ENCODE assay signal across 8 cellular contexts in genomic region chr17:45372325-45372869, GRCh38. TPM values are rescaled to one million over a fixed set of nuclear protein-coding genes. Genes with fewer than 3 reads are reported as not detected.
DNase-seq lines count a peak whose midpoint lies in the region; ATAC-seq, FAIRE-seq and TF ChIP-seq lines count a peak whose summit lies in the region.

No MANE protein-coding gene starts in this region.

- no peak overlapping the region for H2AFZ ChIP-seq in H9 (ENCODE audit: low read length)

- FAIRE-seq in urothelium cell line (lab: Jason Lieb, UNC) = no peak

- no peaks in the 10 kb centered on the region for H3K79me2 ChIP-seq in H9 (ENCODE audit: insufficient read depth, low read length)

- no peak overlapping the region for H2AK5ac ChIP-seq in H9 (ENCODE audit: insufficient read length, low read length)

- TF ChIP-seq CTCF in H9 (conservative IDR thresholded peaks at IDR 0.05) (no peak), WTC11 (IDR thresholded peaks at IDR 0.05) (no peak), heart left ventricle (IDR thresholded peaks at IDR 0.05) (no peak)

- DNase-seq in H9 = peak; percentile 40
- DNase-seq in WTC11 (ENCODE audit: low spot score) = peak; percentile 9
- DNase-seq in heart left ventricle = no peak
- DNase-seq in sciatic nerve (ENCODE audit: low spot score) = peak; percentile 43
- DNase-seq in urothelium cell line (ENCODE audit: low spot score) = no peak
- DNase-seq in NCI-H446 treated with DMSO at 0.1 percent for 48 hours (lab: John Stamatoyannopoulos, UW) = no peak

- H3K27ac Mint-ChIP-seq in H9 (peak overlapping the region; percentile 84 to 99 (median 98); a peak in 5 of 7 replicates), WTC11 (peak overlapping the region; percentile 100)

- H3K23me2 ChIP-seq in H9 (ENCODE audit: insufficient read length, low read depth, low read length, poor library complexity, severe bottlenecking) = peaks cover 3% of the 10 kb centered on the region

- H2BK20ac ChIP-seq in H9 (ENCODE audit: low read depth, low read length, poor library complexity, severe bottlenecking) = no peak overlapping the region

- H3K79me1 ChIP-seq in H9 (ENCODE audit: insufficient read depth, low read depth, low read length, poor library complexity, severe bottlenecking) = no peaks in the 10 kb centered on the region

- no CpG with 5 or more reads among the region's 8 CpGs for WGBS in H9 (ENCODE audit: extremely low coverage, insufficient read length, low lambda C conversion rate)
- 92 to 96% (median 93%) methylated on average over 8 of the region's 8 CpGs for WGBS in heart left ventricle, 4 donors

- intact Hi-C loops in heart left ventricle (cut with DNase I) = loop anchor here in 7 of 10 donors (5.0 kb wide), 2 partner anchors 50 to 55 kb away; partner anchors contain the start of gene MAP3K14 (in 6 of the 7)
- intact Hi-C loops in sciatic nerve (cut with DNase I) = no loop called here

- H3K9me3 ChIP-seq in H9 (ENCODE audit: control insufficient read depth, low read depth, low read length) = no peaks in the 10 kb centered on the region
- H3K9me3 ChIP-seq in heart left ventricle = no peaks in the 10 kb centered on the region

- H4K8ac ChIP-seq in H9 (replicated peaks; ENCODE audit: insufficient read length, low read depth, low read length) = no peak overlapping the region

- H2BK15ac ChIP-seq in H9 (ENCODE audit: low read depth, low read length) = no peak overlapping the region

- peak overlapping the region; percentile 72; the same call in 1 of the 2 replicates for H3K14ac ChIP-seq in H9 (ENCODE audit: insufficient read depth, low read length)

- POLR2A ChIA-PET in WTC11 (lab: Charles Lee) = interaction anchor here (0.9 to 2.4 kb wide), 2 partner anchors 55 to 224 kb away, joined by 6 to 7 read pairs; partner anchors contain the start of genes HEXIM1 and MAP3K14

- H3K18ac ChIP-seq in H9 (ENCODE audit: insufficient read length, low read depth, low read length) = peak overlapping the region; percentile 3

- no peak overlapping the region for H3T11ph ChIP-seq in H9 (ENCODE audit: low read length)

- CTCF ChIA-PET in WTC11 (lab: Charles Lee) = interaction anchor here (0.8 to 2.1 kb wide), 9 partner anchors 11 to 95 kb away, joined by 3 to 12 read pairs (median 4); no protein-coding TSS in a partner anchor

- H2BK5ac ChIP-seq in H9 (ENCODE audit: insufficient read length, low read length) = no peak overlapping the region

- H3K36me3 Mint-ChIP-seq in H9 (ENCODE audit: insufficient read depth in 1 of 3, low read depth in 3 of 3) (no peaks in the 10 kb centered on the region), WTC11 (no peaks in the 10 kb centered on the region)

- H3K4ac ChIP-seq in H9 (ENCODE audit: low read depth, low read length) = no peak overlapping the region

- H3K36me3 ChIP-seq in heart left ventricle = no peaks in the 10 kb centered on the region

- H3K4me1 Mint-ChIP-seq in H9 (peaks cover 40 to 46% of the 10 kb centered on the region in 2 experiments), WTC11 (peaks cover 48% of the 10 kb centered on the region)

- H3K4me3 Mint-ChIP-seq in H9 = peak overlapping the region; percentile 13 to 68; a peak in 2 of 5 replicates
- peak overlapping the region; percentile 66 for H3K4me3 Mint-ChIP-seq in WTC11

- H3K27ac ChIP-seq in H9 (ENCODE audit: insufficient read length, low read depth, low read length) (peak overlapping the region; percentile 93), heart left ventricle (peak overlapping the region; percentile 28 to 92 (median 80))

- no peak for ATAC-seq in WTC11
- ATAC-seq in heart left ventricle = no peak
- ATAC-seq in sciatic nerve = peak; percentile 16
- no peak for ATAC-seq in GM18907 (IDR thresholded peaks at IDR 0.05; ENCODE audit: unreplicated experiment)
- no peak for ATAC-seq in HG03469 (IDR thresholded peaks at IDR 0.05; ENCODE audit: unreplicated experiment)

- H3K27me3 ChIP-seq in H9 (ENCODE audit: insufficient read depth, low read length) = no peaks in the 10 kb centered on the region
- H3K27me3 ChIP-seq in heart left ventricle = no peaks in the 10 kb centered on the region

- no peak overlapping the region for H3K4me3 ChIP-seq in heart left ventricle

- H4K91ac ChIP-seq in H9 (ENCODE audit: insufficient read length, low read depth, low read length) = peak overlapping the region; percentile 11

- H3K56ac ChIP-seq in H9 (ENCODE audit: insufficient read length, low read depth, low read length) = no peak overlapping the region

- TF ChIP-seq POLR2A in heart left ventricle (IDR thresholded peaks at IDR 0.05) = no peak

- no peaks in the 10 kb centered on the region for H4K20me1 ChIP-seq in H9 (ENCODE audit: control insufficient read depth, insufficient read depth, insufficient read length)

- H3K9me3 Mint-ChIP-seq in H9 (no peaks in the 10 kb centered on the region), WTC11 (0 out of 2 replicates have a peak, but pooled peaks cover 3% of the 10 kb centered on the region)

- H3K4me2 ChIP-seq in H9 (ENCODE audit: insufficient read depth, insufficient read length, low read length) = no peak overlapping the region

- H3K4me1 ChIP-seq in H9 (ENCODE audit: insufficient read depth, low read length) = peaks cover 14% of the 10 kb centered on the region; the same call in 1 of the 2 replicates
- peaks cover 0 to 33% (median 21%) of the 10 kb centered on the region in 12 donors for H3K4me1 ChIP-seq in heart left ventricle

- no peak overlapping the region for H2BK120ac ChIP-seq in H9 (ENCODE audit: low read depth, low read length, poor library complexity, severe bottlenecking)

- peak overlapping the region; percentile 1 for H2BK12ac ChIP-seq in H9 (ENCODE audit: insufficient read length, low read depth, low read length)

- no peak overlapping the region for H3K23ac ChIP-seq in H9 (ENCODE audit: insufficient read length, low read depth, low read length)

- no peak overlapping the region for H4K5ac ChIP-seq in H9 (ENCODE audit: insufficient read length, low read depth, low read length)

- no peaks in the 10 kb centered on the region; the same call in 1 of the 2 replicates for H3K27me3 Mint-ChIP-seq in H9 (ENCODE audit: low read depth)
- peaks cover 2% of the 10 kb centered on the region; the same call in 1 of the 2 replicates for H3K27me3 Mint-ChIP-seq in WTC11 (ENCODE audit: low read depth)

- no peak overlapping the region for H3K9ac ChIP-seq in H9 (ENCODE audit: extremely low read depth, insufficient read length, low read length)

TF ChIP-seq in WTC11, 78 proteins besides CTCF, POLR2A, EP300 and RAD21:
- TF ChIP-seq IRF2 (CRISPR knock-in tag; IDR thresholded peaks at IDR 0.05; ENCODE audit: borderline replicate concordance, low read depth) (no peak), ZNF138 (CRISPR knock-in tag; conservative IDR thresholded peaks at IDR 0.05) (no peak), ARID4B (CRISPR knock-in tag; IDR thresholded peaks at IDR 0.05; ENCODE audit: borderline replicate concordance) (no peak), ZNF263 (CRISPR knock-in tag; IDR thresholded peaks at IDR 0.05; ENCODE audit: low read depth) (no peak), SMAD3 (CRISPR knock-in tag; IDR thresholded peaks at IDR 0.05; ENCODE audit: borderline replicate concordance) (no peak), ERG (CRISPR knock-in tag; IDR thresholded peaks at IDR 0.05) (no peak)

RNA-seq across cellular contexts. Expression of gene MAP3K14, which starts 55.6 kb away (rescaled TPM):
- total RNA-seq in H9 (2021) (7.6 and 7.8 TPM in 2 replicates), WTC11 (2021) (3.3 to 4.0 TPM (median 3.8 TPM) in 3 replicates), heart left ventricle (10 to 100 TPM in 8 of 9 donors, 1 to 10 TPM in 1; 9.9 to 21.9 (median 12.7) TPM), sciatic nerve (19.1 TPM)
- 10 to 100 TPM in 1 of 2 donors, 1 to 10 TPM in 1; 9.0 to 11.2 TPM for polyA plus RNA-seq in heart left ventricle

Comparison
In these comparisons a context has a peak if more than half of its experiments do, and no peak if none do; other contexts are left out.
1. DNase-seq: peak in H9 (single experiment), WTC11 (single experiment) and sciatic nerve (single experiment); none in heart left ventricle (0 of 5), urothelium cell line (single experiment) and NCI-H446 treated with DMSO at 0.1 percent for 48 hours (single experiment).